In the genomic region with DNA sequence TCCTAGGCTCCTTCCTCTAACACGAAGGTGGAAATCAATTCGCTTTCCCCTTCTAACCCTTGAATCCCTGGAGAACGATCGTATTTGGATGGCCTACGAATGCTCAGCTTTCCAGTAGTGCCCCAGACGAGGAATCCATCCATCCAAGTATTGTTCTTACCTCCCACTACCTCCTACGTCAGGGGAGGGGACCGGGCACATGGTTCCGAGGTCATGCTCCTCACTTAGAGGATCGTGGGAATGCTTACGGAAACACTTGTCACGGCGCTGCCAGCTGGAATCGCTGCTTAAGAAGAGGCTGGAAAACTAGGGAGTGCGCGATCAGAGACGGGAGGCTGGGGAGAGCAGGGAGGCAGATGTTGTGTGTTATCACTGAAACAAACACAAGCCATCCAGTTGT, we compare ENCODE assay signal across 9 cellular contexts. TPM values are rescaled to one million over a fixed set of nuclear protein-coding genes. Genes with fewer than 3 reads are reported as not detected.
DNase-seq lines count a peak whose midpoint lies in the region; ATAC-seq and TF ChIP-seq lines count a peak whose summit lies in the region.
"Had no signal": no experiment of that assay in that cellular context is flagged by ENCODE, and none has a peak within 500 bp of the region (broad histone marks: within the 10 kb centered on the region; RNA-seq: fewer than 3 reads in every experiment).

No MANE protein-coding gene starts in this region.

- 0 out of 2 replicates have a peak, but pooled peaks cover 9% of the 10 kb centered on the region for H3K36me3 ChIP-seq in Panc1 (ENCODE audit: control insufficient read depth, insufficient read depth, low read length)

- H3K27ac ChIP-seq in Panc1 (ENCODE audit: low read length) (peak overlapping the region; percentile 99), skin epidermis (peak overlapping the region; percentile 11 to 90 (median 78))

- DNase-seq in Panc1 (ENCODE audit: low read depth, low spot score) = no peak
- DNase-seq in choroid plexus epithelial cell (ENCODE audit: low read depth) = peak; percentile 89
- peak; percentile 96 for DNase-seq in left kidney (ENCODE audit: low read depth, low spot score)
- DNase-seq in HT-29 (ENCODE audit: low spot score) = no peak
- DNase-seq: activated CD4-positive, alpha-beta T cell treated with anti-CD3 and anti-CD28 coated beads for 1 hour had no signal

- H3K4me3 ChIP-seq in Panc1 (ENCODE audit: low read depth in 2 of 2, low read length in 2 of 2) = no peak overlapping the region
- no peak overlapping the region for H3K4me3 ChIP-seq in choroid plexus epithelial cell (ENCODE audit: low read depth, low read length)
- H3K4me3 ChIP-seq in skin epidermis = no peak overlapping the region

- in situ Hi-C loops in Panc1 (cut with HindIII; ENCODE audit: low pct_unique_long_range_greater_than_20kb, low sequenced_read_pairs) = no loop called here

- peaks cover 94% of the 10 kb centered on the region for H3K4me1 ChIP-seq in Panc1 (ENCODE audit: control insufficient read depth, insufficient read depth, low read length)

- intact Hi-C loops in Panc1 (cut with micrococcal nuclease; ENCODE audit: unreplicated experiment) = no loop called here

- H3K9me3 ChIP-seq in Panc1 (ENCODE audit: control insufficient read depth, insufficient read depth, low read depth, low read length) = no peaks in the 10 kb centered on the region

- CTCF ChIA-PET in Panc1 (lab: Charles Lee) = no interaction called here

- no peaks in the 10 kb centered on the region for H3K27me3 ChIP-seq in Panc1 (ENCODE audit: control insufficient read depth, insufficient read depth, low read length)

- BruUV-seq in Panc1 (replicated peaks; lab: Mats Ljungman, UMichigan) = no TSS peak

- POLR2A ChIA-PET in Panc1 (lab: Charles Lee) = interaction anchor here (0.6 kb wide), 1 partner anchor 27 kb away, joined by 3 read pairs; no protein-coding TSS in a partner anchor

- no peak for ATAC-seq in Panc1
- no peak for ATAC-seq in HG03460 (IDR thresholded peaks at IDR 0.05; ENCODE audit: unreplicated experiment)
- no peak for ATAC-seq in GM18868 (IDR thresholded peaks at IDR 0.05; ENCODE audit: unreplicated experiment)
- ATAC-seq in GM18909 (IDR thresholded peaks at IDR 0.05; ENCODE audit: poor library complexity, unreplicated experiment) = no peak

- TF ChIP-seq CTCF in Panc1 (IDR thresholded peaks at IDR 0.05) (no peak), choroid plexus epithelial cell (conservative IDR thresholded peaks at IDR 0.05; ENCODE audit: low read depth, low read length) (no peak)

RNA-seq across cellular contexts. Expression of a gene that starts 47.4 kb away (rescaled TPM):
- 491 TPM for total RNA-seq in Panc1 (2021; ENCODE audit: unreplicated experiment)
- polyA plus RNA-seq in Panc1 (2012; ENCODE audit: insufficient read length) = 494 TPM
- total RNA-seq in HT-29 (2014; rRNA removed; shearing (Covaris generic)) = 71.9 and 87.3 TPM in 2 replicates

Comparison
In these comparisons a context has a peak if more than half of its experiments do, and no peak if none do; other contexts are left out.
1. DNase-seq: peak in choroid plexus epithelial cell (single experiment) and left kidney (single experiment); none in Panc1 (single experiment) and HT-29 (single experiment).